31 cellular contexts compared by ENCODE assay signal in the genomic region with DNA sequence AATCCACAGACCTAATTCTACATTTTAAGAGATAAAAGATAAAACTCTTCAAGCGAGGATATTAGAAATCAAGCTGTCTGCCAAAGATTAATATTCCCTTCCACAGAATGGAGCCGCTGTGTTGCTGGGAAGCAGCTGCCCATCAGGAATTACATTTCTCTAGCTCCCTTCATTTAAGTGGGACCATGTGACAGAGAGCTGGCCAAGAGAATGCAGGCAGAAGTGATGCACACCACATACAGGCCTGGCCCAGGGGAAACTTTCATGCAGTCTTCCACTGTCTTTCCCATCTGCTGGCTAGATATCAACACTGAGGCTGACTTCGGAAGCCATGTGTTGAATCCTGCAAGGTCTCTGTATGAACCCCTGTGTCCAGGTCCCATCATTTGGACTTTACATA.
DNase-seq lines count a peak whose midpoint lies in the region; ATAC-seq lines count a peak whose summit lies in the region.
"Had no signal": no experiment of that assay in that cellular context is flagged by ENCODE, and none has a peak within 500 bp of the region (broad histone marks: within the 10 kb centered on the region; RNA-seq: fewer than 3 reads in every experiment).

No MANE protein-coding gene starts in this region.

- no peaks in the 10 kb centered on the region for H3K27me3 ChIP-seq in trophoblast cell (ENCODE audit: insufficient read depth, low read length)
- H3K27me3 ChIP-seq: BE2C; BLaER1; BLaER1 treated with 17β-estradiol and CSF1 and Interleukin-3, amounts not matched to agents 10 nM and 100 nM had no signal

- WGBS in trophoblast cell (ENCODE audit: extremely low coverage, insufficient coverage, insufficient read length) = no CpG with 5 or more reads among the region's 3 CpGs

- H2AK5ac ChIP-seq in trophoblast cell (ENCODE audit: low read length) = no peak overlapping the region

- peaks cover 0 to 1% of the 10 kb centered on the region in 2 experiments for H3K4me1 ChIP-seq in trophoblast cell (ENCODE audit: control insufficient read depth in 1 of 2, insufficient read depth in 2 of 2, low read length in 2 of 2)
- H3K4me1 ChIP-seq: A549, BE2C, Caco-2 had no signal

- DNase-seq in SK-MEL-5 (ENCODE audit: low read depth, low spot score) (peak; percentile 90), islet precursor cell (peak; percentile 61), trophoblast cell (no peak), A172 (ENCODE audit: low spot score) (no peak), activated gamma-delta T cell (lab: John Stamatoyannopoulos, UW) (no peak)
- DNase-seq: 8988T; ACHN; AML-193; BE2C; C1 segment of cervical spinal cord; Caco-2; Calu3; CD4-positive, alpha-beta memory T cell; CD4-positive, alpha-beta T cell; CD4-positive, CD25-positive, alpha-beta regulatory T cell; CD8-positive, alpha-beta memory T cell; CD8-positive, alpha-beta T cell; COR-L47; DMS 273 treated with DMSO at 0.1 percent for 48 hours; DMS153; DMS53; DMS79; DMS79 treated with DMSO at 0.1 percent for 48 hours; DND-41; EL had no signal

- no peaks in the 10 kb centered on the region for H3K79me1 ChIP-seq in trophoblast cell (ENCODE audit: low read length)

- no peak overlapping the region for H4K12ac ChIP-seq in trophoblast cell (ENCODE audit: low read depth, low read length)

- no peak overlapping the region for H2AFZ ChIP-seq in trophoblast cell (ENCODE audit: insufficient read depth, low read length, poor library complexity)

- no peak overlapping the region for H3K18ac ChIP-seq in trophoblast cell (ENCODE audit: low read length)

- no peak overlapping the region for H4K91ac ChIP-seq in trophoblast cell (ENCODE audit: low read depth, low read length)

- no peaks in the 10 kb centered on the region for H3K9me3 ChIP-seq in trophoblast cell (ENCODE audit: insufficient read depth, low read depth, low read length)
- H3K9me3 ChIP-seq: A549, BE2C, Caco-2 had no signal

- in situ Hi-C loops in SK-MEL-5 (cut with HindIII; ENCODE audit: low pct_unique_long_range_greater_than_20kb, low sequenced_read_pairs) = no loop called here

- no peak for ATAC-seq in GM21619 (IDR thresholded peaks at IDR 0.05; ENCODE audit: unreplicated experiment)
- ATAC-seq: A549; CD8-positive, alpha-beta T cell had no signal

- H3K27ac ChIP-seq in trophoblast cell (ENCODE audit: low read depth, low read length) = no peak overlapping the region
- H3K27ac ChIP-seq: 22Rv1; A549; BLaER1; BLaER1 treated with 17β-estradiol and CSF1 and Interleukin-3, amounts not matched to agents 10 nM and 100 nM; C4-2B had no signal

- no peak overlapping the region for H3K9ac ChIP-seq in trophoblast cell (ENCODE audit: low read length)
- H3K9ac ChIP-seq: BLaER1; BLaER1 treated with 17β-estradiol and CSF1 and Interleukin-3, amounts not matched to agents 10 nM and 100 nM had no signal

- H3K36me3 ChIP-seq in trophoblast cell (ENCODE audit: control insufficient read depth in 1 of 2, insufficient read depth in 2 of 2, low read length in 2 of 2) = no peaks in the 10 kb centered on the region
- H3K36me3 ChIP-seq: BE2C had no signal

- no peak overlapping the region for H3K14ac ChIP-seq in trophoblast cell (ENCODE audit: low read length)

- peak overlapping the region; percentile 10 for H4K8ac ChIP-seq in trophoblast cell (ENCODE audit: low read depth, low read length)

- no peak overlapping the region for H3K4ac ChIP-seq in trophoblast cell (ENCODE audit: low read depth, low read length)

- H3K4me2 ChIP-seq in trophoblast cell (ENCODE audit: low read length) = no peak overlapping the region
- H3K4me2 ChIP-seq: A549; BLaER1; BLaER1 treated with 17β-estradiol and CSF1 and Interleukin-3, amounts not matched to agents 10 nM and 100 nM had no signal

- H3K4me3 ChIP-seq in trophoblast cell (ENCODE audit: low read depth, low read length) = no peak overlapping the region
- H3K4me3 ChIP-seq: A549; BLaER1; BLaER1 treated with 17β-estradiol and CSF1 and Interleukin-3, amounts not matched to agents 10 nM and 100 nM had no signal

- no peak overlapping the region for H3K23ac ChIP-seq in trophoblast cell (ENCODE audit: low read length)

- H2BK5ac ChIP-seq in trophoblast cell (ENCODE audit: low read depth, low read length, poor library complexity) = no peak overlapping the region

- no peak overlapping the region for H2BK120ac ChIP-seq in trophoblast cell (ENCODE audit: insufficient read depth, low read length, poor library complexity)

- no peaks in the 10 kb centered on the region for H3K79me2 ChIP-seq in trophoblast cell (ENCODE audit: control insufficient read depth, insufficient read depth, low read length, poor library complexity)

- no peak overlapping the region for H2BK12ac ChIP-seq in trophoblast cell (ENCODE audit: low read length)

Comparison
In these comparisons a context has a peak if more than half of its experiments do, and no peak if none do; other contexts are left out.
1. DNase-seq: peak in SK-MEL-5 (single experiment) and islet precursor cell (single experiment); none in trophoblast cell (0 of 2), A172 (single experiment) and activated gamma-delta T cell (single experiment).